Comparison of ENCODE assay signal across 14 cellular contexts in the genomic region with DNA sequence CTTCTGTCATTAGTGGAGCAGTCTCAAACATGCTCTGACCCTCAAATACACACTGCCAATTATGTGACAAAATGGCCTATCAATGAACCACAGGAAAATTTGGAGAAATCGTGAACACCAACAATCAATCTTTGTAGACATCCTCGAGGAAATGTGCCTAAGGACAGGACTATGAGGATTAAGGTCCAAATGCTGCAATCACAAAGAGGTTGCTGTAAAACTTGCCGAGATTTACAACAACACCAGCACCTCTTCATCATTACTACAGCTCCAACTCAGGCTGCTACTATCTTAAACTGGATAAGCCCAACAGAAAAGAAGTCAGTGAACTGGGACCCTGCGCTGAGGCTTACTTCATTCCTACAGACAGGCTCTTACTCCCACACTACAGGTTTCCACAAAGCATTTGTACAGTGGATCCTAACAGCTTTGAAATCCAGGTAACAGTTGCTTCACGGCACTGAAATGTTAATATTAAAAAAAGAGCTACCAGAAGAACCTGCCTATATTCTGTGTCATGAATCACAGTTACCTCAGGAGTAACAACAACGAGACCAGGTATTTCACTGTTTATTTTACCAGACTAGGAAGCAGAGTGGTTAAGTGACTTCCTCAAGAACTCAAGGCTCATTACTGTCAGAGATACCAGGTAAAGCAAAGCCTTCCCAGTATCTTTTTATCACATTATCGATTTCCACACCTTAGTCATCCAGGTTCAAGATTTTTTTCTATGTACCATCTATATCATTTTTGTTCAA. TPM values are rescaled to one million over a fixed set of nuclear protein-coding genes. Genes with fewer than 3 reads are reported as not detected.
A peak's percentile ranks its signal among the peaks of the same experiment; 100 is the strongest.
DNase-seq lines count a peak whose midpoint lies in the region; ATAC-seq, FAIRE-seq and TF ChIP-seq lines count a peak whose summit lies in the region.
"Had no signal": no experiment of that assay in that cellular context is flagged by ENCODE, and none has a peak within 500 bp of the region (broad histone marks: within the 10 kb centered on the region; RNA-seq: fewer than 3 reads in every experiment).

No MANE protein-coding gene starts in this region.

- FAIRE-seq in islet of Langerhans (lab: Jason Lieb, UNC), result peak; percentile 84
- FAIRE-seq in urothelium cell line (lab: Jason Lieb, UNC), result no peak

- H3K4me1 Mint-ChIP-seq in T-helper 17 cell, result peaks cover 60% of the 10 kb centered on the region

- no peaks in the 10 kb centered on the region for H3K27me3 Mint-ChIP-seq in T-helper 17 cell

- no peak for TF ChIP-seq CTCF in psoas muscle (IDR thresholded peaks at IDR 0.05)

- H3K4me3 Mint-ChIP-seq in T-helper 17 cell, result peak overlapping the region; percentile 81
- H3K4me3 Mint-ChIP-seq: H9 had no signal

- DNase-seq in DMS53 treated with DMSO at 0.1 percent for 48 hours (lab: John Stamatoyannopoulos, UW; ENCODE audit: unreplicated experiment), result peak; percentile 15
- DNase-seq in T-helper 17 cell, result no peak
- no peak for DNase-seq in psoas muscle
- DNase-seq in foreskin melanocyte, result no peak
- no peak for DNase-seq in effector memory CD4-positive, alpha-beta T cell
- no peak for DNase-seq in urothelium cell line (ENCODE audit: low spot score)
- DNase-seq: activated CD8-positive, alpha-beta memory T cell treated with anti-CD3 and anti-CD28 coated beads for 24 hours; amniotic stem cell; effector CD8-positive, alpha-beta T cell; H9; KG1; NCI-H2107 had no signal

- H3K4me1 ChIP-seq in psoas muscle, result peaks cover 91% of the 10 kb centered on the region
- H3K4me1 ChIP-seq in effector memory CD4-positive, alpha-beta T cell (ENCODE audit: control insufficient read depth, insufficient read depth, low read length, poor library complexity, severe bottlenecking), result peaks cover 33% of the 10 kb centered on the region

- no peaks in the 10 kb centered on the region for H3K27me3 ChIP-seq in psoas muscle (ENCODE audit: insufficient read depth in 3 of 3, low read length in 2 of 3)
- H3K27me3 ChIP-seq in effector memory CD4-positive, alpha-beta T cell (replicated peaks; ENCODE audit: control insufficient read depth, insufficient read depth, low read length, poor library complexity, severe bottlenecking), result no peaks in the 10 kb centered on the region

- H3K36me3 ChIP-seq in psoas muscle (ENCODE audit: insufficient read depth in 1 of 2, low read depth in 1 of 2), result no peaks in the 10 kb centered on the region
- no peaks in the 10 kb centered on the region for H3K36me3 ChIP-seq in effector memory CD4-positive, alpha-beta T cell (ENCODE audit: control insufficient read depth, insufficient read depth, low read length)

- H3K27ac Mint-ChIP-seq in T-helper 17 cell, result peak overlapping the region; percentile 93

- H3K4me3 ChIP-seq in psoas muscle, result no peak overlapping the region
- H3K4me3 ChIP-seq in effector memory CD4-positive, alpha-beta T cell (ENCODE audit: insufficient read depth, low read depth, low read length, poor library complexity, severe bottlenecking), result no peak overlapping the region

- H3K9me3 ChIP-seq in T-helper 17 cell (ENCODE audit: control insufficient read depth, low read length, poor library complexity, severe bottlenecking) (no peaks in the 10 kb centered on the region), psoas muscle (no peaks in the 10 kb centered on the region)
- H3K9me3 ChIP-seq in effector memory CD4-positive, alpha-beta T cell (ENCODE audit: control insufficient read depth, low read length), result no peaks in the 10 kb centered on the region

- ATAC-seq in T-helper 17 cell (peak; percentile 45), psoas muscle (peak in 1 of 4 donors; percentile 4), HG02885 (IDR thresholded peaks at IDR 0.05; ENCODE audit: poor library complexity, unreplicated experiment) (no peak)

- H3K36me3 Mint-ChIP-seq in T-helper 17 cell (ENCODE audit: low read depth), result peaks cover 6% of the 10 kb centered on the region

- peak overlapping the region; percentile 78 for H3K27ac ChIP-seq in psoas muscle
- H3K27ac ChIP-seq in effector memory CD4-positive, alpha-beta T cell (ENCODE audit: insufficient read depth, low read length, poor library complexity, severe bottlenecking), result no peak overlapping the region

- WGBS in psoas muscle, 3 donors, result 56 to 58% (median 56%) methylated on average over 7 of the region's 7 CpGs

- intact Hi-C loops in psoas muscle (cut with DNase I), result no loop called here

RNA-seq across cellular contexts. Expression of a gene that starts 23.9 kb away (rescaled TPM):
- total RNA-seq in T-helper 17 cell (10 to 100 TPM; 30.3 to 32.0 TPM), psoas muscle (10 to 100 TPM; 22.1 to 41.0 (median 39.6) TPM)
- 10 to 100 TPM in 1 of 3 donors, 1 to 10 TPM in 2; 5.9 to 21.2 (median 8.0) TPM for polyA plus RNA-seq in psoas muscle
